9 cellular contexts compared by ENCODE assay signal in the genomic region with DNA sequence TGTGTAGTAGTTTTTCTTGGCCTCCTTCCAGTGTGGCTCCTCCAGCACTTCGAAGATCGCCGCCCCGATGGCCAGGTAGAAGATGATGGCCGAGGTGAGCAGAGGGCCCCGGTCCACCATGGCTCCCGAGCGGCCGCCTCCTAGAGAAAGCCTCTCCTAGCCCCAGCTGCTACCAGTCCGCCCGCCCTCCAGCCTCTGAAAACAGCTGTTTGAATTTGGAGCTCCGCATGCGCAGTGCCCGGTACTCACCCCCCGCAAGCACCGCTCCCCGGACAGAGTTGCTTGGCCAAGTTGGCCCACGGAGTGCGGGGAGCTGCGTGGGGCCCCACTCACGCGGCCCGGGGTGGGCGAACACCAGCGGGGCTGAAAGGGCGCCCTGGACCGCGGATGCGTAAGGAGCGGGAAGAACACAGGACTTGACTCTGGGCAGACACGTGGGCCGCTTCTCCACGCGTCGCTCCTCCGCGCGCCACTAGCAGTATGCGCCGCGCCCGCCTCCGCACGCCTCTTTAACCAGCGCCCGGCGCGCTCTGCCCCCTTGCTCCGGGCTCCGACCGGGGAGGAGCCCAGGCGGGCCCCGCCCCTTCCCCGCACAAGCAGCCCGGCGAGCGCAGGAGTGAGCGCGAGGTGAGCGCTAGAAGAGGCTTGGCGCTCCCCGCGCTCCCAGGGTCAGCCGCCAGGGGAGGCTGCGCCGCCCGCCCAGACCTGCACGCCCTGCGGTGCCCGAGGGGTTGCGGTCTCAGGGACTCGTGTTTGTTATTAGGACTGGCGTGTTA. TPM values are rescaled to one million over a fixed set of nuclear protein-coding genes. Genes with fewer than 3 reads are reported as not detected.
DNase-seq lines count a peak whose midpoint lies in the region; ATAC-seq, FAIRE-seq and TF ChIP-seq lines count a peak whose summit lies in the region.
"Had no signal": no experiment of that assay in that cellular context is flagged by ENCODE, and none has a peak within 500 bp of the region (broad histone marks: within the 10 kb centered on the region; RNA-seq: fewer than 3 reads in every experiment).

A gene with protein sequence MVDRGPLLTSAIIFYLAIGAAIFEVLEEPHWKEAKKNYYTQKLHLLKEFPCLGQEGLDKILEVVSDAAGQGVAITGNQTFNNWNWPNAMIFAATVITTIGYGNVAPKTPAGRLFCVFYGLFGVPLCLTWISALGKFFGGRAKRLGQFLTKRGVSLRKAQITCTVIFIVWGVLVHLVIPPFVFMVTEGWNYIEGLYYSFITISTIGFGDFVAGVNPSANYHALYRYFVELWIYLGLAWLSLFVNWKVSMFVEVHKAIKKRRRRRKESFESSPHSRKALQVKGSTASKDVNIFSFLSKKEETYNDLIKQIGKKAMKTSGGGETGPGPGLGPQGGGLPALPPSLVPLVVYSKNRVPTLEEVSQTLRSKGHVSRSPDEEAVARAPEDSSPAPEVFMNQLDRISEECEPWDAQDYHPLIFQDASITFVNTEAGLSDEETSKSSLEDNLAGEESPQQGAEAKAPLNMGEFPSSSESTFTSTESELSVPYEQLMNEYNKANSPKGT (minus strand): TSS at position 484 of the 776 bp plus-strand sequence. CDS start 364 bp downstream, at position 120.

- peak within 1 kb of the TSS; percentile 81 to 93 for H3K9ac ChIP-seq in duodenal mucosa (ENCODE audit: low read depth in 1 of 2, low read length in 2 of 2)

- H3K9me3 Mint-ChIP-seq in activated CD4-positive, alpha-beta T cell treated with anti-CD3 and anti-CD28 coated beads, Interleukin-2, amount 10 ng/mL, durations not matched to agents 24 days and 14 days: no peaks in the 10 kb centered on the region
- H3K9me3 Mint-ChIP-seq in memory B cell: no peaks in the 10 kb centered on the region

- H3K27me3 ChIP-seq in duodenal mucosa (ENCODE audit: control insufficient read depth in 1 of 2, insufficient read depth in 2 of 2, low read length in 2 of 2): no peaks in the 10 kb centered on the region

- intact Hi-C loops in activated CD4-positive, alpha-beta T cell treated with anti-CD3 and anti-CD28 coated beads, Interleukin-2, amount 10 ng/mL, durations not matched to agents 24 days and 14 days (cut with micrococcal nuclease): loop anchor here (1.0 to 10.0 kb wide), 8 partner anchors 26 to 1846 kb away; a partner anchor contains a TSS

- H3K27ac ChIP-seq in duodenal mucosa (ENCODE audit: low read depth, low read length): peak within 1 kb of the TSS; percentile 68

- H3K36me3 ChIP-seq in duodenal mucosa (ENCODE audit: control insufficient read depth in 1 of 2, insufficient read depth in 2 of 2, low read length in 2 of 2): no peaks in the 10 kb centered on the region

- H3K4me1 ChIP-seq in duodenal mucosa (ENCODE audit: control insufficient read depth in 1 of 2, insufficient read depth in 2 of 2, low read length in 2 of 2): peaks cover 27 to 37% of the 10 kb centered on the region in 2 donors

- peak within 1 kb of the TSS; percentile 92 for H3K4me3 ChIP-seq in duodenal mucosa (ENCODE audit: low read depth in 1 of 2, low read length in 2 of 2)

- DNase-seq in GM03348 (ENCODE audit: low spot score) (peak; percentile 74), NCI-H2171 (lab: John Stamatoyannopoulos, UW) (peak; percentile 69), memory B cell (ENCODE audit: low spot score in 2 of 2) (peak; percentile 28 to 35), H54 (ENCODE audit: insufficient read length, low spot score) (no peak)
- DNase-seq in activated CD4-positive, alpha-beta T cell treated with anti-CD3 and anti-CD28 coated beads, Interleukin-2, amount 10 ng/mL, durations not matched to agents 24 days and 14 days: peak; percentile 97
- DNase-seq in stimulated activated CD8-positive, alpha-beta memory T cell treated with anti-CD3 and anti-CD28 coated beads, Interleukin-12 subunit alpha, Interleukin-12 subunit beta, amount 100 ng/mL, for 24 hours (ENCODE audit: extremely low read depth): peak; percentile 65

- peaks cover 42% of the 10 kb centered on the region for H3K4me1 Mint-ChIP-seq in activated CD4-positive, alpha-beta T cell treated with anti-CD3 and anti-CD28 coated beads, Interleukin-2, amount 10 ng/mL, durations not matched to agents 24 days and 14 days
- peaks cover 6% of the 10 kb centered on the region for H3K4me1 Mint-ChIP-seq in memory B cell

- peak within 1 kb of the TSS; percentile 86 for H3K27ac Mint-ChIP-seq in activated CD4-positive, alpha-beta T cell treated with anti-CD3 and anti-CD28 coated beads, Interleukin-2, amount 10 ng/mL, durations not matched to agents 24 days and 14 days
- H3K27ac Mint-ChIP-seq in memory B cell: no peak within 1 kb of the TSS

- no peaks in the 10 kb centered on the region for H3K27me3 Mint-ChIP-seq in activated CD4-positive, alpha-beta T cell treated with anti-CD3 and anti-CD28 coated beads, Interleukin-2, amount 10 ng/mL, durations not matched to agents 24 days and 14 days
- peaks cover 22% of the 10 kb centered on the region for H3K27me3 Mint-ChIP-seq in memory B cell

- no peaks in the 10 kb centered on the region for H3K9me3 ChIP-seq in duodenal mucosa (ENCODE audit: control insufficient read depth in 1 of 2, low read length in 2 of 2)

- H3K36me3 Mint-ChIP-seq in activated CD4-positive, alpha-beta T cell treated with anti-CD3 and anti-CD28 coated beads, Interleukin-2, amount 10 ng/mL, durations not matched to agents 24 days and 14 days (ENCODE audit: low read depth): peaks cover 34% of the 10 kb centered on the region
- no peaks in the 10 kb centered on the region for H3K36me3 Mint-ChIP-seq in memory B cell

- peak within 1 kb of the TSS; percentile 94 for H3K4me3 Mint-ChIP-seq in activated CD4-positive, alpha-beta T cell treated with anti-CD3 and anti-CD28 coated beads, Interleukin-2, amount 10 ng/mL, durations not matched to agents 24 days and 14 days
- H3K4me3 Mint-ChIP-seq in memory B cell: peak within 1 kb of the TSS; percentile 54

- FAIRE-seq in H54 (lab: Jason Lieb, UNC): no peak
- FAIRE-seq: islet of Langerhans had no signal

- TF ChIP-seq POLR2A in H54 (IDR thresholded peaks at IDR 0.05; ENCODE audit: low read depth, low read length): no peak

- ATAC-seq in HG02759 (IDR thresholded peaks at IDR 0.05; ENCODE audit: unreplicated experiment): peak; percentile 86
- peak; percentile 95 for ATAC-seq in memory B cell (ENCODE audit: low read depth)

RNA-seq across cellular contexts. Expression of the gene that starts here (rescaled TPM):
- total RNA-seq in activated CD4-positive, alpha-beta T cell treated with anti-CD3 and anti-CD28 coated beads, Interleukin-2, amount 10 ng/mL, durations not matched to agents 24 days and 14 days: 33.8 and 35.3 TPM in 2 replicates
